Comparison of ENCODE assay signal across 1 cellular context in genomic region chr11:134792044-134792443, GRCh38.
TF ChIP-seq lines count a peak whose summit lies in the region.

No MANE protein-coding gene starts in this region.

TF ChIP-seq in GM23338, 12 proteins besides CTCF, POLR2A, EP300 and RAD21 (continued from another document):
- TF ChIP-seq ZNF462 (CRISPR knock-in tag; IDR thresholded peaks at IDR 0.05) = no peak
- no peak for TF ChIP-seq STAT1 (IDR thresholded peaks at IDR 0.05; ENCODE audit: unreplicated experiment)
- TF ChIP-seq NANOG (IDR thresholded peaks at IDR 0.05; ENCODE audit: borderline replicate concordance) = no peak
- TF ChIP-seq ZNF331 (CRISPR knock-in tag; IDR thresholded peaks at IDR 0.05; ENCODE audit: low read depth) = no peak
